Comparison of ENCODE assay signal across 10 cellular contexts in the genomic region with DNA sequence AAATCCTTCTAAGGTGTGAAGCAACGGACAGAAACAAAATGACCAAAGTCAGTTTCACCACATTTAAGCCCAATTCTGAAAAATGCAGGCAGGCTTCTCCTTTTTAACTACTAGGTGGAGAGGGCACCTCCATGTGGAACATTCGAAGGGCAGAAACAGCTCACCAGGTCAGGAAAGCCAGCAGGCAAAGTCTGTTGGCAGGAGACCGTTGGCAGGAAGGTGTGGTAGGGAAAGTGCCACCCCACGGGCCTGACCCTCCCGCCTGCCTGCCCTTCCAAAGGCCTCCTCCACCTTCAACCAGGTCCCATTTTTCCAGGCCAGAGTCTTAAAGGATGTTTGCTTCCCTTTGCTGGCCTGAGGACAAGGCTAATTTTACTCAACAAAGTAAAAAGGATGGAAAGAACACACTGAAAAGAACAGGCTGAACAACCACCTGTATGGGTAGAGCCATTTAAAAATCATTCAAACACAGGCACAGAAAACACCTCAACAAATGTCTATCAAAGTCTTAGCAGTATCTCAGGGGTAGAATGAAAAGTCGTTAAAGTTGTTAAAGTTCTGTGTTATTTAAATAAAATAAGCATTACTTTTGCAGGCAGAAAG. TPM values are rescaled to one million over a fixed set of nuclear protein-coding genes. Genes with fewer than 3 reads are reported as not detected.
DNase-seq lines count a peak whose midpoint lies in the region; ATAC-seq and TF ChIP-seq lines count a peak whose summit lies in the region.
"Had no signal": no experiment of that assay in that cellular context is flagged by ENCODE, and none has a peak within 500 bp of the region (broad histone marks: within the 10 kb centered on the region; RNA-seq: fewer than 3 reads in every experiment).

No MANE protein-coding gene starts in this region.

- H3K27ac Mint-ChIP-seq in Caco-2 (ENCODE audit: unreplicated experiment) (peak overlapping the region; percentile 51), WTC11 (peak overlapping the region; percentile 87)

- no peaks in the 10 kb centered on the region for H3K36me3 ChIP-seq in Caco-2 (ENCODE audit: control insufficient read depth, insufficient read depth, low read length)
- H3K36me3 ChIP-seq in heart left ventricle: no peaks in the 10 kb centered on the region
- no peaks in the 10 kb centered on the region for H3K36me3 ChIP-seq in prostate gland

- POLR2A ChIA-PET in Caco-2 (lab: Charles Lee): no interaction called here
- POLR2A ChIA-PET in WTC11 (lab: Charles Lee): no interaction called here

- TF ChIP-seq POLR2A in heart left ventricle (IDR thresholded peaks at IDR 0.05) (no peak), prostate gland (IDR thresholded peaks at IDR 0.05) (no peak)

- H3K4me3 Mint-ChIP-seq in Caco-2 (ENCODE audit: unreplicated experiment) (no peak overlapping the region), WTC11 (no peak overlapping the region)

- no peaks in the 10 kb centered on the region for H3K4me1 ChIP-seq in Caco-2
- H3K4me1 ChIP-seq in heart left ventricle: peaks cover 5 to 98% (median 82%) of the 10 kb centered on the region in 12 donors
- peaks cover 19% of the 10 kb centered on the region for H3K4me1 ChIP-seq in prostate gland (replicated peaks)

- H3K4me1 Mint-ChIP-seq in Caco-2 (ENCODE audit: low read depth, unreplicated experiment): peaks cover 6% of the 10 kb centered on the region
- peaks cover 88% of the 10 kb centered on the region for H3K4me1 Mint-ChIP-seq in WTC11

- no peak overlapping the region for H3K4me3 ChIP-seq in Caco-2 (ENCODE audit: low read depth, low read length)
- H3K4me3 ChIP-seq in heart left ventricle: no peak overlapping the region
- H3K4me3 ChIP-seq in prostate gland: no peak overlapping the region

- CTCF ChIA-PET in Caco-2 (lab: Charles Lee) (no interaction called here), WTC11 (lab: Charles Lee) (interaction anchor here (1.0 kb wide), 1 partner anchor 26 kb away, joined by 3 read pairs; a partner anchor contains a TSS)

- intact Hi-C loops in Caco-2 (cut with micrococcal nuclease; ENCODE audit: unreplicated experiment) (no loop called here), heart left ventricle (cut with DNase I) (no loop called here), prostate gland (cut with DNase I) (no loop called here)

- no peaks in the 10 kb centered on the region for H3K9me3 ChIP-seq in Caco-2
- H3K9me3 ChIP-seq in heart left ventricle: no peaks in the 10 kb centered on the region
- H3K9me3 ChIP-seq in prostate gland: no peaks in the 10 kb centered on the region

- ATAC-seq in WTC11 (no peak), heart left ventricle (peak; percentile 65 to 78 (median 72)), GM19452 (IDR thresholded peaks at IDR 0.05; ENCODE audit: unreplicated experiment) (no peak), HG02763 (IDR thresholded peaks at IDR 0.05; ENCODE audit: unreplicated experiment) (no peak)

- no peaks in the 10 kb centered on the region for H3K27me3 Mint-ChIP-seq in Caco-2 (ENCODE audit: insufficient read depth, unreplicated experiment)
- no peaks in the 10 kb centered on the region for H3K27me3 Mint-ChIP-seq in WTC11 (ENCODE audit: low read depth)

- TF ChIP-seq CTCF in Caco-2 (IDR thresholded peaks at IDR 0.05; ENCODE audit: insufficient read depth in 1 of 2, low read depth in 1 of 2, low read length in 1 of 2, severe bottlenecking in 1 of 2, unreplicated experiment in 1 of 2) (no peak), WTC11 (IDR thresholded peaks at IDR 0.05) (no peak), heart left ventricle (IDR thresholded peaks at IDR 0.05) (no peak), prostate gland (IDR thresholded peaks at IDR 0.05) (no peak)

- H3K9me3 Mint-ChIP-seq in Caco-2 (ENCODE audit: unreplicated experiment): no peaks in the 10 kb centered on the region
- no peaks in the 10 kb centered on the region for H3K9me3 Mint-ChIP-seq in WTC11

- DNase-seq in Caco-2 (no peak), WTC11 (ENCODE audit: low spot score) (no peak), heart left ventricle (peak in 2 of 5 donors; percentile 67 to 73), prostate gland (ENCODE audit: low spot score) (peak; percentile 48), NCI-H526 (lab: John Stamatoyannopoulos, UW) (no peak), NCI-H510A treated with DMSO at 0.1 percent for 48 hours (lab: John Stamatoyannopoulos, UW) (no peak)
- DNase-seq: DMS53, NCI-H524 treated with DMSO at 0.1 percent for 48 hours had no signal

- H3K27ac ChIP-seq in heart left ventricle: peak overlapping the region in 8 of 12 donors; percentile 7 to 93 (median 56)
- peak overlapping the region; percentile 77 to 90 for H3K27ac ChIP-seq in prostate gland

- H3K27me3 ChIP-seq in Caco-2 (replicated peaks; ENCODE audit: control insufficient read depth, insufficient read depth, low read length): no peaks in the 10 kb centered on the region
- no peaks in the 10 kb centered on the region for H3K27me3 ChIP-seq in heart left ventricle
- no peaks in the 10 kb centered on the region for H3K27me3 ChIP-seq in prostate gland (replicated peaks; ENCODE audit: insufficient read depth)

- H3K36me3 Mint-ChIP-seq in Caco-2 (ENCODE audit: insufficient read depth, unreplicated experiment) (peaks cover 10% of the 10 kb centered on the region), WTC11 (no peaks in the 10 kb centered on the region; the same call in 1 of the 2 replicates)

- no TSS peak for BruUV-seq in Caco-2 (replicated peaks; lab: Mats Ljungman, UMichigan)

- WGBS in heart left ventricle, 4 donors: 41 to 55% (median 48%) methylated on average over 6 of the region's 6 CpGs
- WGBS in prostate gland: 21% methylated on average over 6 of the region's 6 CpGs

TF ChIP-seq in WTC11, 78 proteins besides CTCF, POLR2A, EP300 and RAD21:
- TF ChIP-seq, protein P1, sequence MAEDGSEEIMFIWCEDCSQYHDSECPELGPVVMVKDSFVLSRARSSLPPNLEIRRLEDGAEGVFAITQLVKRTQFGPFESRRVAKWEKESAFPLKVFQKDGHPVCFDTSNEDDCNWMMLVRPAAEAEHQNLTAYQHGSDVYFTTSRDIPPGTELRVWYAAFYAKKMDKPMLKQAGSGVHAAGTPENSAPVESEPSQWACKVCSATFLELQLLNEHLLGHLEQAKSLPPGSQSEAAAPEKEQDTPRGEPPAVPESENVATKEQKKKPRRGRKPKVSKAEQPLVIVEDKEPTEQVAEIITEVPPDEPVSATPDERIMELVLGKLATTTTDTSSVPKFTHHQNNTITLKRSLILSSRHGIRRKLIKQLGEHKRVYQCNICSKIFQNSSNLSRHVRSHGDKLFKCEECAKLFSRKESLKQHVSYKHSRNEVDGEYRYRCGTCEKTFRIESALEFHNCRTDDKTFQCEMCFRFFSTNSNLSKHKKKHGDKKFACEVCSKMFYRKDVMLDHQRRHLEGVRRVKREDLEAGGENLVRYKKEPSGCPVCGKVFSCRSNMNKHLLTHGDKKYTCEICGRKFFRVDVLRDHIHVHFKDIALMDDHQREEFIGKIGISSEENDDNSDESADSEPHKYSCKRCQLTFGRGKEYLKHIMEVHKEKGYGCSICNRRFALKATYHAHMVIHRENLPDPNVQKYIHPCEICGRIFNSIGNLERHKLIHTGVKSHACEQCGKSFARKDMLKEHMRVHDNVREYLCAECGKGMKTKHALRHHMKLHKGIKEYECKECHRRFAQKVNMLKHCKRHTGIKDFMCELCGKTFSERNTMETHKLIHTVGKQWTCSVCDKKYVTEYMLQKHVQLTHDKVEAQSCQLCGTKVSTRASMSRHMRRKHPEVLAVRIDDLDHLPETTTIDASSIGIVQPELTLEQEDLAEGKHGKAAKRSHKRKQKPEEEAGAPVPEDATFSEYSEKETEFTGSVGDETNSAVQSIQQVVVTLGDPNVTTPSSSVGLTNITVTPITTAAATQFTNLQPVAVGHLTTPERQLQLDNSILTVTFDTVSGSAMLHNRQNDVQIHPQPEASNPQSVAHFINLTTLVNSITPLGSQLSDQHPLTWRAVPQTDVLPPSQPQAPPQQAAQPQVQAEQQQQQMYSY (CRISPR knock-in tag; IDR thresholded peaks at IDR 0.05): no peak
- TF ChIP-seq NFATC4 (CRISPR knock-in tag; IDR thresholded peaks at IDR 0.05) (no peak), GRHL2 (CRISPR knock-in tag; IDR thresholded peaks at IDR 0.05; ENCODE audit: insufficient replicate concordance, severe bottlenecking) (no peak)
- TF ChIP-seq, protein P2, sequence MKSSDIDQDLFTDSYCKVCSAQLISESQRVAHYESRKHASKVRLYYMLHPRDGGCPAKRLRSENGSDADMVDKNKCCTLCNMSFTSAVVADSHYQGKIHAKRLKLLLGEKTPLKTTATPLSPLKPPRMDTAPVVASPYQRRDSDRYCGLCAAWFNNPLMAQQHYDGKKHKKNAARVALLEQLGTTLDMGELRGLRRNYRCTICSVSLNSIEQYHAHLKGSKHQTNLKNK (CRISPR knock-in tag; IDR thresholded peaks at IDR 0.05): no peak
- TF ChIP-seq, protein P3, sequence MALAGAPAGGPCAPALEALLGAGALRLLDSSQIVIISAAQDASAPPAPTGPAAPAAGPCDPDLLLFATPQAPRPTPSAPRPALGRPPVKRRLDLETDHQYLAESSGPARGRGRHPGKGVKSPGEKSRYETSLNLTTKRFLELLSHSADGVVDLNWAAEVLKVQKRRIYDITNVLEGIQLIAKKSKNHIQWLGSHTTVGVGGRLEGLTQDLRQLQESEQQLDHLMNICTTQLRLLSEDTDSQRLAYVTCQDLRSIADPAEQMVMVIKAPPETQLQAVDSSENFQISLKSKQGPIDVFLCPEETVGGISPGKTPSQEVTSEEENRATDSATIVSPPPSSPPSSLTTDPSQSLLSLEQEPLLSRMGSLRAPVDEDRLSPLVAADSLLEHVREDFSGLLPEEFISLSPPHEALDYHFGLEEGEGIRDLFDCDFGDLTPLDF (CRISPR knock-in tag; IDR thresholded peaks at IDR 0.05): no peak
- TF ChIP-seq, protein P4, sequence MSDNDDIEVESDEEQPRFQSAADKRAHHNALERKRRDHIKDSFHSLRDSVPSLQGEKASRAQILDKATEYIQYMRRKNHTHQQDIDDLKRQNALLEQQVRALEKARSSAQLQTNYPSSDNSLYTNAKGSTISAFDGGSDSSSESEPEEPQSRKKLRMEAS (CRISPR knock-in tag; IDR thresholded peaks at IDR 0.05): no peak
- TF ChIP-seq, protein P5, sequence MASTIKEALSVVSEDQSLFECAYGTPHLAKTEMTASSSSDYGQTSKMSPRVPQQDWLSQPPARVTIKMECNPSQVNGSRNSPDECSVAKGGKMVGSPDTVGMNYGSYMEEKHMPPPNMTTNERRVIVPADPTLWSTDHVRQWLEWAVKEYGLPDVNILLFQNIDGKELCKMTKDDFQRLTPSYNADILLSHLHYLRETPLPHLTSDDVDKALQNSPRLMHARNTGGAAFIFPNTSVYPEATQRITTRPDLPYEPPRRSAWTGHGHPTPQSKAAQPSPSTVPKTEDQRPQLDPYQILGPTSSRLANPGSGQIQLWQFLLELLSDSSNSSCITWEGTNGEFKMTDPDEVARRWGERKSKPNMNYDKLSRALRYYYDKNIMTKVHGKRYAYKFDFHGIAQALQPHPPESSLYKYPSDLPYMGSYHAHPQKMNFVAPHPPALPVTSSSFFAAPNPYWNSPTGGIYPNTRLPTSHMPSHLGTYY (CRISPR knock-in tag; IDR thresholded peaks at IDR 0.05): no peak
TF ChIP-seq in WTC11: peak in this region for 0.

RNA-seq across cellular contexts. Expression of a gene that starts 26.4 kb away (rescaled TPM):
- total RNA-seq in Caco-2 (2022): 205 and 223 TPM in 2 replicates
- total RNA-seq in WTC11 (2021): 348 to 380 TPM (median 363 TPM) in 3 replicates
- total RNA-seq in heart left ventricle: 100 to 1,000 TPM in 8 of 9 donors, 10 to 100 TPM in 1; 77.8 to 348 (median 237) TPM
- 100 to 1,000 TPM; 228 to 255 TPM for polyA plus RNA-seq in heart left ventricle
- 100 to 1,000 TPM; 139 to 150 TPM for total RNA-seq in prostate gland

Comparison
In these comparisons a context has a peak if more than half of its experiments do, and no peak if none do; other contexts are left out.
1. ATAC-seq: peak in heart left ventricle (4 of 4); none in WTC11 (single experiment), GM19452 (single experiment) and HG02763 (single experiment).